Comparison of ENCODE assay signal across 26 cellular contexts in genomic region chr12:119797090-119797489, GRCh38.
"Had no signal": no experiment of that assay in that cellular context is flagged by ENCODE, and none has a peak within 500 bp of the region (broad histone marks: within the 10 kb centered on the region; RNA-seq: fewer than 3 reads in every experiment).

No MANE protein-coding gene starts in this region.

- H3K4me3 ChIP-seq: left lung, lower lobe of right lung, neural progenitor cell, ovary, right atrium auricular region, right lobe of liver, smooth muscle cell, testis, thyroid gland, transverse colon, upper lobe of left lung had no signal

- H3K9me3 ChIP-seq: left lung, lower lobe of right lung, neutrophil, ovary, right atrium auricular region, right lobe of liver, testis, thyroid gland, transverse colon, upper lobe of left lung had no signal

- DNase-seq: kidney; left colon; left lung; lower lobe of right lung; mammary epithelial cell; mesendoderm; naive B cell; natural killer cell; nephron progenitor cell; ovary; right lobe of liver; stimulated activated CD4-positive, alpha-beta T cell treated with anti-CD3 and anti-CD28 coated beads, Interleukin-1b, Interleukin-23, amount 100 ng/mL, for 48 hours; stimulated activated CD4-positive, alpha-beta T cell treated with anti-CD3 and anti-CD28 coated beads, Interleukin-2, amount 100 ng/mL, for 48 hours; stimulated activated CD4-positive, alpha-beta T cell treated with anti-CD3 and anti-CD28 coated beads, Interleukin-4, amount 100 ng/mL, for 4 hours; stimulated activated CD8-positive, alpha-beta memory T cell treated with anti-CD3 and anti-CD28 coated beads, Interleukin-4, amount 100 ng/mL, for 48 hours; stimulated activated naive CD4-positive, alpha-beta T cell treated with Interleukin-2 at 50 U/mL for 16 hours; stimulated activated naive CD8-positive, alpha-beta T cell treated with anti-CD3 and anti-CD28 coated beads, Interleukin-15, amount 100 ng/mL, for 72 hours; testis; thyroid gland; transverse colon; upper lobe of left lung had no signal

- H3K27me3 ChIP-seq: left lung, neural progenitor cell, neutrophil, ovary, right atrium auricular region, right lobe of liver, testis, thyroid gland, transverse colon, upper lobe of left lung had no signal

- H3K27ac ChIP-seq: left lung, lower lobe of right lung, neural progenitor cell, neutrophil, ovary, right atrium auricular region, right lobe of liver, testis, thyroid gland, transverse colon, upper lobe of left lung had no signal

- ATAC-seq: left colon; left lung; lower lobe of right lung; natural killer cell; right lobe of liver; stimulated activated memory B cell treated with anti-CD40 and anti-IgM and Interleukin-4, amounts not matched to agents 10 μg/mL and 1 μg/mL and 100 μg/mL, for 72 hours; stimulated activated naive CD8-positive, alpha-beta T cell treated with anti-CD3 and anti-CD28 coated beads, Interleukin-15, amount 100 ng/mL, for 72 hours had no signal

- H3K36me3 ChIP-seq: left lung, lower lobe of right lung, neural progenitor cell, ovary, right atrium auricular region, right lobe of liver, thyroid gland, transverse colon, upper lobe of left lung had no signal
